Comparison of ENCODE assay signal across 9 cellular contexts in genomic region chr11:17972987-17973386, GRCh38. TPM values are rescaled to one million over a fixed set of nuclear protein-coding genes. Genes with fewer than 3 reads are reported as not detected.
DNase-seq lines count a peak whose midpoint lies in the region; ATAC-seq and TF ChIP-seq lines count a peak whose summit lies in the region.
"Had no signal": no experiment of that assay in that cellular context is flagged by ENCODE, and none has a peak within 500 bp of the region (broad histone marks: within the 10 kb centered on the region; RNA-seq: fewer than 3 reads in every experiment).

No MANE protein-coding gene starts in this region.

- H3K9me3 Mint-ChIP-seq in activated naive CD4-positive, alpha-beta T cell treated with anti-CD3 and anti-CD28 coated beads, Interleukin-2, amount 10 ng/mL, durations not matched to agents 7 days and 5 days: no peaks in the 10 kb centered on the region
- H3K9me3 Mint-ChIP-seq: activated naive CD8-positive, alpha-beta T cell treated with anti-CD3 and anti-CD28 coated beads, Interleukin-2, amount 10 ng/mL, durations not matched to agents 7 days and 5 days had no signal

- CTCF ChIA-PET in activated naive CD4-positive, alpha-beta T cell treated with anti-CD3 and anti-CD28 coated beads, Interleukin-2, amount 10 ng/mL, durations not matched to agents 7 days and 5 days (lab: Charles Lee): interaction anchor here (0.9 to 1.4 kb wide), 3 partner anchors 18 to 589 kb away, joined by 3 to 10 read pairs (median 6); no protein-coding TSS in a partner anchor

- H3K4me1 ChIP-seq in Peyer's patch (no peaks in the 10 kb centered on the region), esophagus squamous epithelium (peaks cover 0 to 10% (median 4%) of the 10 kb centered on the region in 3 donors)

- no peak overlapping the region for H3K4me3 Mint-ChIP-seq in activated naive CD4-positive, alpha-beta T cell treated with anti-CD3 and anti-CD28 coated beads, Interleukin-2, amount 10 ng/mL, durations not matched to agents 7 days and 5 days
- H3K4me3 Mint-ChIP-seq: activated naive CD8-positive, alpha-beta T cell treated with anti-CD3 and anti-CD28 coated beads, Interleukin-2, amount 10 ng/mL, durations not matched to agents 7 days and 5 days had no signal

- no peak for TF ChIP-seq POLR2A in Peyer's patch (IDR thresholded peaks at IDR 0.05)
- TF ChIP-seq POLR2A in esophagus squamous epithelium (IDR thresholded peaks at IDR 0.05): no peak
- no peak for TF ChIP-seq POLR2A in GM18505 (IDR thresholded peaks at IDR 0.05; ENCODE audit: borderline replicate concordance, extremely low read depth, insufficient read depth, insufficient read length)

- no peak overlapping the region for H3K27ac Mint-ChIP-seq in activated naive CD4-positive, alpha-beta T cell treated with anti-CD3 and anti-CD28 coated beads, Interleukin-2, amount 10 ng/mL, durations not matched to agents 7 days and 5 days
- H3K27ac Mint-ChIP-seq: activated naive CD8-positive, alpha-beta T cell treated with anti-CD3 and anti-CD28 coated beads, Interleukin-2, amount 10 ng/mL, durations not matched to agents 7 days and 5 days had no signal

- peak in 4 of 6 experiments; percentile 6 to 33 (median 19) for TF ChIP-seq CTCF in Peyer's patch (IDR thresholded peaks at IDR 0.05)
- peak; percentile 25 to 70 (median 54) for TF ChIP-seq CTCF in esophagus squamous epithelium (IDR thresholded peaks at IDR 0.05)

- 20 to 32% methylated on average over 5 of the region's 5 CpGs for WGBS in esophagus squamous epithelium, 2 donors

- ATAC-seq in GM18505 (IDR thresholded peaks at IDR 0.05; ENCODE audit: unreplicated experiment): no peak

- H3K4me3 ChIP-seq in Peyer's patch: no peak overlapping the region
- H3K4me3 ChIP-seq in esophagus squamous epithelium: no peak overlapping the region

- H3K27me3 ChIP-seq in Peyer's patch (no peaks in the 10 kb centered on the region), esophagus squamous epithelium (no peaks in the 10 kb centered on the region)

- intact Hi-C loops in esophagus squamous epithelium (cut with DNase I): no loop called here

- DNase-seq in activated naive CD4-positive, alpha-beta T cell treated with anti-CD3 and anti-CD28 coated beads, Interleukin-2, amount 10 ng/mL, durations not matched to agents 7 days and 5 days: peak; percentile 25
- no peak for DNase-seq in activated naive CD4-positive, alpha-beta T cell treated with Interleukin-2 at 50 U/mL for 16 hours
- DNase-seq in Peyer's patch (no peak), esophagus squamous epithelium (lab: John Stamatoyannopoulos, UW) (no peak), occipital lobe (lab: John Stamatoyannopoulos, UW) (peak; percentile 68), NOMO-1 (lab: John Stamatoyannopoulos, UW; ENCODE audit: unreplicated experiment in 2 of 2) (no peak), T-helper 1 cell (no peak)
- DNase-seq: activated naive CD8-positive, alpha-beta T cell treated with anti-CD3 and anti-CD28 coated beads, Interleukin-2, amount 10 ng/mL, durations not matched to agents 7 days and 5 days had no signal

- H3K27ac ChIP-seq in Peyer's patch: no peak overlapping the region
- H3K27ac ChIP-seq in esophagus squamous epithelium: no peak overlapping the region

- no peaks in the 10 kb centered on the region for H3K4me1 Mint-ChIP-seq in activated naive CD4-positive, alpha-beta T cell treated with anti-CD3 and anti-CD28 coated beads, Interleukin-2, amount 10 ng/mL, durations not matched to agents 7 days and 5 days
- H3K4me1 Mint-ChIP-seq: activated naive CD8-positive, alpha-beta T cell treated with anti-CD3 and anti-CD28 coated beads, Interleukin-2, amount 10 ng/mL, durations not matched to agents 7 days and 5 days had no signal

- no peaks in the 10 kb centered on the region for H3K27me3 Mint-ChIP-seq in activated naive CD4-positive, alpha-beta T cell treated with anti-CD3 and anti-CD28 coated beads, Interleukin-2, amount 10 ng/mL, durations not matched to agents 7 days and 5 days
- H3K27me3 Mint-ChIP-seq: activated naive CD8-positive, alpha-beta T cell treated with anti-CD3 and anti-CD28 coated beads, Interleukin-2, amount 10 ng/mL, durations not matched to agents 7 days and 5 days had no signal

- H3K36me3 Mint-ChIP-seq in activated naive CD4-positive, alpha-beta T cell treated with anti-CD3 and anti-CD28 coated beads, Interleukin-2, amount 10 ng/mL, durations not matched to agents 7 days and 5 days: peaks cover 9% of the 10 kb centered on the region

- H3K36me3 ChIP-seq in Peyer's patch (no peaks in the 10 kb centered on the region), esophagus squamous epithelium (peaks cover 0 to 65% (median 0%) of the 10 kb centered on the region in 3 donors)

- H3K9me3 ChIP-seq in Peyer's patch (no peaks in the 10 kb centered on the region), esophagus squamous epithelium (no peaks in the 10 kb centered on the region)

RNA-seq across cellular contexts. Expression of gene SERGEF, which starts 39.9 kb away (rescaled TPM):
- total RNA-seq in Peyer's patch: 10 to 100 TPM; 19.4 to 40.4 (median 27.7) TPM
- total RNA-seq in esophagus squamous epithelium: 10 to 100 TPM in 3 of 4 donors, 1 to 10 TPM in 1; 4.2 to 35.7 (median 13.4) TPM
- total RNA-seq in occipital lobe: 45.5 TPM

Comparison
In these comparisons a context has a peak if more than half of its experiments do, and no peak if none do; other contexts are left out.
1. DNase-seq: peak in activated naive CD4-positive, alpha-beta T cell treated with anti-CD3 and anti-CD28 coated beads, Interleukin-2, amount 10 ng/mL, durations not matched to agents 7 days and 5 days (single experiment) and occipital lobe (single experiment); none in activated naive CD4-positive, alpha-beta T cell treated with Interleukin-2 at 50 U/mL for 16 hours (single experiment), Peyer's patch (0 of 3), esophagus squamous epithelium (single experiment), NOMO-1 (0 of 2) and T-helper 1 cell (0 of 5).